In the genomic region with DNA sequence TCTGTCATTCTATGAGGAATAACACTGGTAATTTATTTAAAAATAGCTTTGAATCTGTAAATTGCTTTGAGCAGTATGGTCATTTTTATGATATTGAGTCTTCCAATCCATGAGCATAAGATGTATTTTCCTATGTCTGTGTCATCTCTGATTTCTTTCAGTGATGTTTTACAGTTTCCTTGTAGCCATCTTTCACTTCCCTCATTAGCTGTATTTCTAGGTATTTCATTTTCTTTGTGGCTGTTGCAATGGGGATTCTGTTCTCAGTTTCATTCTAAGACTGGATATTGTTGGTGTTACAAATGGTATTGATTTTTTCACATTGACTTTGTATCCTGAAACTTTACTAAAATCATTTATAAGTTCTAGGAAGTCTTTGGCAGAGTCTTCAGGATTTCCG, we compare ENCODE assay signal across 28 cellular contexts.
"Had no signal": no experiment of that assay in that cellular context is flagged by ENCODE, and none has a peak within 500 bp of the region (broad histone marks: within the 10 kb centered on the region; RNA-seq: fewer than 3 reads in every experiment).

No MANE protein-coding gene starts in this region.

- H3K4me1 Mint-ChIP-seq: endodermal cell; immature natural killer cell; stimulated activated effector memory CD8-positive, alpha-beta T cell treated with anti-CD3 and anti-CD28 coated beads, Interleukin-12 subunit alpha, Interleukin-12 subunit beta, amount 100 ng/mL, for 72 hours had no signal

- H3K9me3 Mint-ChIP-seq: activated CD4-positive, alpha-beta T cell treated with anti-CD3 and anti-CD28 coated beads, Interleukin-2, amount 10 ng/mL, durations not matched to agents 7 days and 5 days; activated naive CD4-positive, alpha-beta T cell treated with anti-CD3 and anti-CD28 coated beads, Interleukin-2, amount 50 U/mL, for 72 hours; central memory CD8-positive, alpha-beta T cell; dendritic cell treated with granulocyte-macrophage colony-stimulating factor and Interleukin-4, amounts not matched to agents 40 ng/mL and 50 ng/mL, for 4 days; endodermal cell; stimulated activated naive CD8-positive, alpha-beta T cell treated with anti-CD3 and anti-CD28 coated beads, Interleukin-15, Interleukin-2, amounts not matched to agents 100 ng/mL and 50 ng/mL, for 24 hours; type B pancreatic cell; WTC11 had no signal

- H3K4me3 ChIP-seq: breast epithelium, esophagus muscularis mucosa, heart left ventricle, ovary, right lobe of liver, thoracic aorta, uterus had no signal

- H3K27ac ChIP-seq: breast epithelium, esophagus muscularis mucosa, foreskin keratinocyte, heart left ventricle, ovary, right lobe of liver, thoracic aorta, uterus had no signal

- H3K27me3 ChIP-seq: breast epithelium, esophagus muscularis mucosa, foreskin keratinocyte, heart left ventricle, ovary, right lobe of liver, uterus had no signal

- H3K36me3 ChIP-seq: breast epithelium, esophagus muscularis mucosa, heart left ventricle, ovary, right lobe of liver, thoracic aorta, uterus had no signal

- H3K4me3 Mint-ChIP-seq: activated CD4-positive, alpha-beta T cell treated with anti-CD3 and anti-CD28 coated beads, Interleukin-2, amount 10 ng/mL, durations not matched to agents 7 days and 5 days; activated CD8-positive, alpha-beta memory T cell treated with anti-CD3 and anti-CD28 coated beads, Interleukin-2, amount 10 ng/mL, durations not matched to agents 7 days and 5 days; activated CD8-positive, alpha-beta T cell treated with anti-CD3 and anti-CD28 coated beads, Interleukin-2, amount 10 ng/mL, durations not matched to agents 7 days and 5 days; central memory CD8-positive, alpha-beta T cell; dendritic cell treated with granulocyte-macrophage colony-stimulating factor and Interleukin-4, amounts not matched to agents 40 ng/mL and 50 ng/mL, for 4 days; endodermal cell; immature natural killer cell; stimulated activated effector memory CD8-positive, alpha-beta T cell treated with anti-CD3 and anti-CD28 coated beads, Interleukin-12 subunit alpha, Interleukin-12 subunit beta, amount 100 ng/mL, for 72 hours; stimulated activated naive CD8-positive, alpha-beta T cell treated with anti-CD3 and anti-CD28 coated beads, Interleukin-15, Interleukin-2, amounts not matched to agents 100 ng/mL and 50 ng/mL, for 24 hours; type B pancreatic cell; WTC11 had no signal

- H3K9me3 ChIP-seq: breast epithelium, esophagus muscularis mucosa, heart left ventricle, ovary, right lobe of liver, thoracic aorta, uterus had no signal

- H3K36me3 Mint-ChIP-seq: activated naive CD4-positive, alpha-beta T cell treated with anti-CD3 and anti-CD28 coated beads, Interleukin-2, amount 50 U/mL, for 72 hours; immature natural killer cell; naive thymus-derived CD4-positive, alpha-beta T cell; stimulated activated effector memory CD8-positive, alpha-beta T cell treated with anti-CD3 and anti-CD28 coated beads, Interleukin-12 subunit alpha, Interleukin-12 subunit beta, amount 100 ng/mL, for 72 hours; type B pancreatic cell; WTC11 had no signal

- DNase-seq: activated CD4-positive, alpha-beta T cell treated with anti-CD3 and anti-CD28 coated beads for 1 hour; activated CD4-positive, alpha-beta T cell treated with anti-CD3 and anti-CD28 coated beads, Interleukin-2, amount 10 ng/mL, durations not matched to agents 7 days and 5 days; activated CD8-positive, alpha-beta memory T cell treated with anti-CD3 and anti-CD28 coated beads, Interleukin-2, amount 10 ng/mL, durations not matched to agents 7 days and 5 days; activated CD8-positive, alpha-beta T cell treated with anti-CD3 and anti-CD28 coated beads, Interleukin-2, amount 10 ng/mL, durations not matched to agents 7 days and 5 days; activated naive CD4-positive, alpha-beta T cell; activated T-cell treated with anti-CD3 and anti-CD28 coated beads, Interleukin-2, amount 50 U/mL, for 48 hours; endodermal cell; foreskin keratinocyte; heart left ventricle; hypothalamus; immature natural killer cell; midbrain; naive thymus-derived CD4-positive, alpha-beta T cell; ovary; right lobe of liver; stimulated activated CD4-positive, alpha-beta T cell treated with anti-CD3 and anti-CD28 coated beads, Interleukin-2, amount 100 ng/mL, for 48 hours; uterus had no signal

- ATAC-seq: activated CD8-positive, alpha-beta memory T cell treated with anti-CD3 and anti-CD28 coated beads, Interleukin-2, amount 10 ng/mL, durations not matched to agents 7 days and 5 days; activated CD8-positive, alpha-beta T cell treated with anti-CD3 and anti-CD28 coated beads, Interleukin-2, amount 10 ng/mL, durations not matched to agents 7 days and 5 days; activated naive CD4-positive, alpha-beta T cell treated with anti-CD3 and anti-CD28 coated beads, Interleukin-2, amount 50 U/mL, for 72 hours; foreskin keratinocyte; heart left ventricle; naive thymus-derived CD4-positive, alpha-beta T cell; right lobe of liver; stimulated activated effector memory CD8-positive, alpha-beta T cell treated with anti-CD3 and anti-CD28 coated beads, Interleukin-12 subunit alpha, Interleukin-12 subunit beta, amount 100 ng/mL, for 72 hours; WTC11 had no signal

- H3K27me3 Mint-ChIP-seq: dendritic cell treated with granulocyte-macrophage colony-stimulating factor and Interleukin-4, amounts not matched to agents 40 ng/mL and 50 ng/mL, for 4 days; naive thymus-derived CD4-positive, alpha-beta T cell; progenitor cell of endocrine pancreas; stimulated activated naive CD8-positive, alpha-beta T cell treated with anti-CD3 and anti-CD28 coated beads, Interleukin-15, Interleukin-2, amounts not matched to agents 100 ng/mL and 50 ng/mL, for 24 hours; type B pancreatic cell had no signal

- H3K27ac Mint-ChIP-seq: activated CD8-positive, alpha-beta memory T cell treated with anti-CD3 and anti-CD28 coated beads, Interleukin-2, amount 10 ng/mL, durations not matched to agents 7 days and 5 days; activated CD8-positive, alpha-beta T cell treated with anti-CD3 and anti-CD28 coated beads, Interleukin-2, amount 10 ng/mL, durations not matched to agents 7 days and 5 days; activated naive CD4-positive, alpha-beta T cell treated with anti-CD3 and anti-CD28 coated beads, Interleukin-2, amount 50 U/mL, for 72 hours; dendritic cell treated with granulocyte-macrophage colony-stimulating factor and Interleukin-4, amounts not matched to agents 40 ng/mL and 50 ng/mL, for 4 days; endodermal cell; immature natural killer cell; naive thymus-derived CD4-positive, alpha-beta T cell; progenitor cell of endocrine pancreas; stimulated activated effector memory CD8-positive, alpha-beta T cell treated with anti-CD3 and anti-CD28 coated beads, Interleukin-12 subunit alpha, Interleukin-12 subunit beta, amount 100 ng/mL, for 72 hours; type B pancreatic cell; WTC11 had no signal

- H3K4me1 ChIP-seq: breast epithelium, esophagus muscularis mucosa, foreskin keratinocyte, heart left ventricle, right lobe of liver, uterus had no signal
